In genomic region chr12:6915023-6915788, GRCh38 we compare ENCODE assay signal across 7 cellular contexts. TPM values are rescaled to one million over a fixed set of nuclear protein-coding genes. Genes with fewer than 3 reads are reported as not detected.
A peak's percentile ranks its signal among the peaks of the same experiment; 100 is the strongest.
DNase-seq lines count a peak whose midpoint lies in the region; ATAC-seq lines count a peak whose summit lies in the region.
"Had no signal": no experiment of that assay in that cellular context is flagged by ENCODE, and none has a peak within 500 bp of the region (broad histone marks: within the 10 kb centered on the region; RNA-seq: fewer than 3 reads in every experiment).

No MANE protein-coding gene starts in this region.

- no peak overlapping the region for H2AK5ac ChIP-seq in mesendoderm (ENCODE audit: low read length)

- peak overlapping the region; percentile 67 for H3K23ac ChIP-seq in mesendoderm (ENCODE audit: low read length)

- H3K56ac ChIP-seq in mesendoderm (ENCODE audit: low read length) = peak overlapping the region; percentile 83

- intact Hi-C loops in activated T-helper 1 cell treated with anti-CD3 and anti-CD28 coated beads, Interleukin-12 subunit alpha, Interleukin-12 subunit beta, Interleukin-2, Interleukin-4 antibody, amounts not matched to agents 30 ng/mL and 10 ng/mL and 1 ng/mL, durations not matched to agents 14 hours and 24 hours and 36 hours (cut with micrococcal nuclease) = loop anchor here (1.0 to 2.0 kb wide), 3 partner anchors 9 to 42 kb away; partner anchors contain the start of gene SPSB2

- peaks cover 60% of the 10 kb centered on the region for H3K4me1 Mint-ChIP-seq in activated T-helper 1 cell treated with anti-CD3 and anti-CD28 coated beads, Interleukin-12 subunit alpha, Interleukin-12 subunit beta, Interleukin-2, Interleukin-4 antibody, amounts not matched to agents 30 ng/mL and 10 ng/mL and 1 ng/mL, durations not matched to agents 14 hours and 24 hours and 36 hours (ENCODE audit: low read depth)

- H3K36me3 Mint-ChIP-seq in activated T-helper 1 cell treated with anti-CD3 and anti-CD28 coated beads, Interleukin-12 subunit alpha, Interleukin-12 subunit beta, Interleukin-2, Interleukin-4 antibody, amounts not matched to agents 30 ng/mL and 10 ng/mL and 1 ng/mL, durations not matched to agents 14 hours and 24 hours and 36 hours (ENCODE audit: low read depth) = peaks cover 28% of the 10 kb centered on the region

- H2BK120ac ChIP-seq in mesendoderm (ENCODE audit: low read depth, low read length) = no peak overlapping the region

- H2BK5ac ChIP-seq in mesendoderm (ENCODE audit: low read length) = no peak overlapping the region

- H3K27ac ChIP-seq in mesendoderm (ENCODE audit: low read depth, low read length) = no peak overlapping the region
- H3K27ac ChIP-seq: C4-2B had no signal

- H3K4me3 ChIP-seq in mesendoderm (ENCODE audit: low read length) = peak overlapping the region; percentile 42

- H3K27me3 Mint-ChIP-seq in activated T-helper 1 cell treated with anti-CD3 and anti-CD28 coated beads, Interleukin-12 subunit alpha, Interleukin-12 subunit beta, Interleukin-2, Interleukin-4 antibody, amounts not matched to agents 30 ng/mL and 10 ng/mL and 1 ng/mL, durations not matched to agents 14 hours and 24 hours and 36 hours (ENCODE audit: insufficient read depth) = no peaks in the 10 kb centered on the region

- H3K4me2 ChIP-seq in mesendoderm (ENCODE audit: low read length) = peak overlapping the region; percentile 92

- no peaks in the 10 kb centered on the region for H3K79me2 ChIP-seq in mesendoderm (ENCODE audit: control insufficient read depth, insufficient read depth, low read length)

- H3K4me3 Mint-ChIP-seq in activated T-helper 1 cell treated with anti-CD3 and anti-CD28 coated beads, Interleukin-12 subunit alpha, Interleukin-12 subunit beta, Interleukin-2, Interleukin-4 antibody, amounts not matched to agents 30 ng/mL and 10 ng/mL and 1 ng/mL, durations not matched to agents 14 hours and 24 hours and 36 hours = peak overlapping the region; percentile 96

- peaks cover 5% of the 10 kb centered on the region for H3K4me1 ChIP-seq in mesendoderm (ENCODE audit: control insufficient read depth, low read depth, low read length)

- peak overlapping the region; percentile 75 for H3K9ac ChIP-seq in mesendoderm (ENCODE audit: low read length)

- H3K79me1 ChIP-seq in mesendoderm (ENCODE audit: low read length) = peaks cover 3% of the 10 kb centered on the region

- H4K8ac ChIP-seq in mesendoderm (ENCODE audit: low read depth, low read length) = no peak overlapping the region

- no CpG with 5 or more reads among the region's 26 CpGs for WGBS in mesendoderm (ENCODE audit: extremely low coverage, insufficient coverage, low lambda C conversion rate)

- H3K18ac ChIP-seq in mesendoderm (ENCODE audit: low read length) = peak overlapping the region; percentile 2

- no peaks in the 10 kb centered on the region for H3K27me3 ChIP-seq in mesendoderm (ENCODE audit: insufficient read depth, low read length, poor library complexity)

- H3K9me3 Mint-ChIP-seq in activated T-helper 1 cell treated with anti-CD3 and anti-CD28 coated beads, Interleukin-12 subunit alpha, Interleukin-12 subunit beta, Interleukin-2, Interleukin-4 antibody, amounts not matched to agents 30 ng/mL and 10 ng/mL and 1 ng/mL, durations not matched to agents 14 hours and 24 hours and 36 hours = no peaks in the 10 kb centered on the region

- peak overlapping the region; percentile 88 for H3K27ac Mint-ChIP-seq in activated T-helper 1 cell treated with anti-CD3 and anti-CD28 coated beads, Interleukin-12 subunit alpha, Interleukin-12 subunit beta, Interleukin-2, Interleukin-4 antibody, amounts not matched to agents 30 ng/mL and 10 ng/mL and 1 ng/mL, durations not matched to agents 14 hours and 24 hours and 36 hours

- H3K36me3 ChIP-seq in mesendoderm (ENCODE audit: control insufficient read depth, insufficient read depth, low read length) = peaks cover 2% of the 10 kb centered on the region

- no peak overlapping the region for H2BK15ac ChIP-seq in mesendoderm (replicated peaks; ENCODE audit: low read depth)

- peak; percentile 51 to 76 (median 74) for DNase-seq in NCI-H1417 (lab: John Stamatoyannopoulos, UW)
- no peak for DNase-seq in NCI-H1417 treated with DMSO at 0.1 percent for 48 hours (lab: John Stamatoyannopoulos, UW)
- no peak for DNase-seq in activated T-helper 1 cell treated with anti-CD3 and anti-CD28 coated beads, Interleukin-12 subunit alpha, Interleukin-12 subunit beta, Interleukin-2, Interleukin-4 antibody, amounts not matched to agents 30 ng/mL and 10 ng/mL and 1 ng/mL, durations not matched to agents 14 hours and 24 hours and 36 hours (ENCODE audit: low spot score)
- peak; percentile 92 for DNase-seq in mesendoderm
- no peak for DNase-seq in hippocampal formation (lab: John Stamatoyannopoulos, UW)

- no peak for ATAC-seq in HG03565 (IDR thresholded peaks at IDR 0.05; ENCODE audit: unreplicated experiment)

- no peak overlapping the region for H4K5ac ChIP-seq in mesendoderm (ENCODE audit: low read length)

- H3K4ac ChIP-seq in mesendoderm (ENCODE audit: low read depth, low read length) = no peak overlapping the region

RNA-seq across cellular contexts. Expression of gene ENO2, which starts 0.8 kb away (rescaled TPM):
- total RNA-seq in activated T-helper 1 cell treated with anti-CD3 and anti-CD28 coated beads, Interleukin-12 subunit alpha, Interleukin-12 subunit beta, Interleukin-2, Interleukin-4 antibody, amounts not matched to agents 30 ng/mL and 10 ng/mL and 1 ng/mL, durations not matched to agents 14 hours and 24 hours and 36 hours = 147 and 156 TPM in 2 replicates
- polyA plus RNA-seq in mesendoderm (2013, experiment 1 of 2) = 12.1 TPM
- polyA plus RNA-seq in mesendoderm (2013, experiment 2 of 2) = 12.4 TPM

RNA-seq across cellular contexts. Expression of gene LRRC23, which starts 10.6 kb away (rescaled TPM):
- total RNA-seq in activated T-helper 1 cell treated with anti-CD3 and anti-CD28 coated beads, Interleukin-12 subunit alpha, Interleukin-12 subunit beta, Interleukin-2, Interleukin-4 antibody, amounts not matched to agents 30 ng/mL and 10 ng/mL and 1 ng/mL, durations not matched to agents 14 hours and 24 hours and 36 hours = 5.3 and 5.6 TPM in 2 replicates
- 1.2 TPM for polyA plus RNA-seq in mesendoderm (2013, experiment 1 of 2)
- polyA plus RNA-seq in mesendoderm (2013, experiment 2 of 2) = 1.3 TPM

RNA-seq across cellular contexts. Expression of gene ATN1, which starts 12.6 kb away (rescaled TPM):
- 70.8 and 71.2 TPM in 2 replicates for total RNA-seq in activated T-helper 1 cell treated with anti-CD3 and anti-CD28 coated beads, Interleukin-12 subunit alpha, Interleukin-12 subunit beta, Interleukin-2, Interleukin-4 antibody, amounts not matched to agents 30 ng/mL and 10 ng/mL and 1 ng/mL, durations not matched to agents 14 hours and 24 hours and 36 hours
- polyA plus RNA-seq in mesendoderm (2013, experiment 1 of 2) = 69.5 TPM
- polyA plus RNA-seq in mesendoderm (2013, experiment 2 of 2) = 69.1 TPM

RNA-seq across cellular contexts. Expression of gene RNU7-1, which starts 28.4 kb away (rescaled TPM):
- total RNA-seq in activated T-helper 1 cell treated with anti-CD3 and anti-CD28 coated beads, Interleukin-12 subunit alpha, Interleukin-12 subunit beta, Interleukin-2, Interleukin-4 antibody, amounts not matched to agents 30 ng/mL and 10 ng/mL and 1 ng/mL, durations not matched to agents 14 hours and 24 hours and 36 hours = not detected in 2 replicates
- polyA plus RNA-seq in mesendoderm (2013, experiment 1 of 2) = not detected
- polyA plus RNA-seq in mesendoderm (2013, experiment 2 of 2) = not detected

RNA-seq across cellular contexts. Expression of gene C12orf57, which starts 28.6 kb away (rescaled TPM):
- 190 and 197 TPM in 2 replicates for total RNA-seq in activated T-helper 1 cell treated with anti-CD3 and anti-CD28 coated beads, Interleukin-12 subunit alpha, Interleukin-12 subunit beta, Interleukin-2, Interleukin-4 antibody, amounts not matched to agents 30 ng/mL and 10 ng/mL and 1 ng/mL, durations not matched to agents 14 hours and 24 hours and 36 hours
- 146 TPM for polyA plus RNA-seq in mesendoderm (2013, experiment 1 of 2)
- 141 TPM for polyA plus RNA-seq in mesendoderm (2013, experiment 2 of 2)

Comparison
In these comparisons a context has a peak if more than half of its experiments do, and no peak if none do; other contexts are left out.
1. DNase-seq: peak in NCI-H1417 (3 of 3) and mesendoderm (single experiment); none in NCI-H1417 treated with DMSO at 0.1 percent for 48 hours (single experiment), activated T-helper 1 cell treated with anti-CD3 and anti-CD28 coated beads, Interleukin-12 subunit alpha, Interleukin-12 subunit beta, Interleukin-2, Interleukin-4 antibody, amounts not matched to agents 30 ng/mL and 10 ng/mL and 1 ng/mL, durations not matched to agents 14 hours and 24 hours and 36 hours (single experiment) and hippocampal formation (0 of 2).